1 cellular context compared by ENCODE assay signal in genomic region chr7:146115665-146116451, GRCh38.
A peak's percentile ranks its signal among the peaks of the same experiment; 100 is the strongest.
TF ChIP-seq lines count a peak whose summit lies in the region.

No MANE protein-coding gene starts in this region.

TF ChIP-seq in K562, 482 proteins besides CTCF, POLR2A, EP300 and RAD21 (continued from another document and continues in another):
- TF ChIP-seq RBM17 (IDR thresholded peaks at IDR 0.05; ENCODE audit: borderline replicate concordance, low read depth, low read length): no peak
- TF ChIP-seq, protein P1, sequence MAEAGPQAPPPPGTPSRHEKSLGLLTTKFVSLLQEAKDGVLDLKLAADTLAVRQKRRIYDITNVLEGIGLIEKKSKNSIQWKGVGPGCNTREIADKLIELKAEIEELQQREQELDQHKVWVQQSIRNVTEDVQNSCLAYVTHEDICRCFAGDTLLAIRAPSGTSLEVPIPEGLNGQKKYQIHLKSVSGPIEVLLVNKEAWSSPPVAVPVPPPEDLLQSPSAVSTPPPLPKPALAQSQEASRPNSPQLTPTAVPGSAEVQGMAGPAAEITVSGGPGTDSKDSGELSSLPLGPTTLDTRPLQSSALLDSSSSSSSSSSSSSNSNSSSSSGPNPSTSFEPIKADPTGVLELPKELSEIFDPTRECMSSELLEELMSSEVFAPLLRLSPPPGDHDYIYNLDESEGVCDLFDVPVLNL (CRISPR knock-in tag; IDR thresholded peaks at IDR 0.05; ENCODE audit: low read depth): 0 out of 2 replicates have a peak, but pooled peaks have one; percentile 8
- TF ChIP-seq TRIM25 (IDR thresholded peaks at IDR 0.05; ENCODE audit: borderline replicate concordance): no peak
- peak; percentile 90 for TF ChIP-seq DACH1 (IDR thresholded peaks at IDR 0.05; ENCODE audit: partially characterized antibody)
- no peak; the same call in 1 of the 2 replicates for TF ChIP-seq SMAD4 (CRISPR knock-in tag; conservative IDR thresholded peaks at IDR 0.05)
- TF ChIP-seq ELF2 (CRISPR knock-in tag; IDR thresholded peaks at IDR 0.05): no peak
- no peak for TF ChIP-seq TBL1XR1 (IDR thresholded peaks at IDR 0.05; ENCODE audit: low read length in 2 of 2)
- TF ChIP-seq ATF1 (CRISPR knock-in tag; IDR thresholded peaks at IDR 0.05): no peak
- TF ChIP-seq ATF1 (tag; IDR thresholded peaks at IDR 0.05): no peak
- TF ChIP-seq ZNF780A (CRISPR knock-in tag; IDR thresholded peaks at IDR 0.05): no peak
- peak in 1 of 2 experiments; percentile 66; a peak in 1 of 4 replicates for TF ChIP-seq FOXA3 (CRISPR knock-in tag; conservative IDR thresholded peaks at IDR 0.05 in 1 of 2, IDR thresholded peaks at IDR 0.05 in 1 of 2)
- TF ChIP-seq, protein P2, sequence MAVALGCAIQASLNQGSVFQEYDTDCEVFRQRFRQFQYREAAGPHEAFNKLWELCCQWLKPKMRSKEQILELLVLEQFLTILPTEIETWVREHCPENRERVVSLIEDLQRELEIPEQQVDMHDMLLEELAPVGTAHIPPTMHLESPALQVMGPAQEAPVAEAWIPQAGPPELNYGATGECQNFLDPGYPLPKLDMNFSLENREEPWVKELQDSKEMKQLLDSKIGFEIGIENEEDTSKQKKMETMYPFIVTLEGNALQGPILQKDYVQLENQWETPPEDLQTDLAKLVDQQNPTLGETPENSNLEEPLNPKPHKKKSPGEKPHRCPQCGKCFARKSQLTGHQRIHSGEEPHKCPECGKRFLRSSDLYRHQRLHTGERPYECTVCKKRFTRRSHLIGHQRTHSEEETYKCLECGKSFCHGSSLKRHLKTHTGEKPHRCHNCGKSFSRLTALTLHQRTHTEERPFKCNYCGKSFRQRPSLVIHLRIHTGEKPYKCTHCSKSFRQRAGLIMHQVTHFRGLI (CRISPR knock-in tag; IDR thresholded peaks at IDR 0.05): no peak
- TF ChIP-seq POLR2B (IDR thresholded peaks at IDR 0.05; ENCODE audit: low read depth, partially characterized antibody): no peak
- no peak for TF ChIP-seq ZNF699 (CRISPR knock-in tag; IDR thresholded peaks at IDR 0.05; ENCODE audit: insufficient replicate concordance)
- no peak for TF ChIP-seq ZNF175 (CRISPR knock-in tag; IDR thresholded peaks at IDR 0.05; ENCODE audit: low read depth)
- no peak for TF ChIP-seq HDAC3 (IDR thresholded peaks at IDR 0.05; ENCODE audit: borderline replicate concordance, partially characterized antibody)
- no peak for TF ChIP-seq TAL1 (IDR thresholded peaks at IDR 0.05)
- no peak for TF ChIP-seq MLLT1 (IDR thresholded peaks at IDR 0.05)
- no peak for TF ChIP-seq STAT6 (CRISPR knock-in tag; IDR thresholded peaks at IDR 0.05)
- peak; percentile 20; the same call in 1 of the 2 replicates for TF ChIP-seq CREM (IDR thresholded peaks at IDR 0.05; ENCODE audit: low read depth)
- TF ChIP-seq HCFC1 (IDR thresholded peaks at IDR 0.05; ENCODE audit: low read depth, low read length): no peak
- no peak for TF ChIP-seq SP2 (IDR thresholded peaks at IDR 0.05; ENCODE audit: extremely low read depth, low read depth, low read length, poor library complexity, severe bottlenecking)
- no peak for TF ChIP-seq ZNF23 (CRISPR knock-in tag; IDR thresholded peaks at IDR 0.05)
- no peak for TF ChIP-seq SMARCB1 (IDR thresholded peaks at IDR 0.05; ENCODE audit: insufficient read length, low read depth)
- TF ChIP-seq, protein P3, sequence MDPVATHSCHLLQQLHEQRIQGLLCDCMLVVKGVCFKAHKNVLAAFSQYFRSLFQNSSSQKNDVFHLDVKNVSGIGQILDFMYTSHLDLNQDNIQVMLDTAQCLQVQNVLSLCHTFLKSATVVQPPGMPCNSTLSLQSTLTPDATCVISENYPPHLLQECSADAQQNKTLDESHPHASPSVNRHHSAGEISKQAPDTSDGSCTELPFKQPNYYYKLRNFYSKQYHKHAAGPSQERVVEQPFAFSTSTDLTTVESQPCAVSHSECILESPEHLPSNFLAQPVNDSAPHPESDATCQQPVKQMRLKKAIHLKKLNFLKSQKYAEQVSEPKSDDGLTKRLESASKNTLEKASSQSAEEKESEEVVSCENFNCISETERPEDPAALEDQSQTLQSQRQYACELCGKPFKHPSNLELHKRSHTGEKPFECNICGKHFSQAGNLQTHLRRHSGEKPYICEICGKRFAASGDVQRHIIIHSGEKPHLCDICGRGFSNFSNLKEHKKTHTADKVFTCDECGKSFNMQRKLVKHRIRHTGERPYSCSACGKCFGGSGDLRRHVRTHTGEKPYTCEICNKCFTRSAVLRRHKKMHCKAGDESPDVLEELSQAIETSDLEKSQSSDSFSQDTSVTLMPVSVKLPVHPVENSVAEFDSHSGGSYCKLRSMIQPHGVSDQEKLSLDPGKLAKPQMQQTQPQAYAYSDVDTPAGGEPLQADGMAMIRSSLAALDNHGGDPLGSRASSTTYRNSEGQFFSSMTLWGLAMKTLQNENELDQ (CRISPR knock-in tag; IDR thresholded peaks at IDR 0.05; ENCODE audit: borderline replicate concordance): no peak
- TF ChIP-seq SRSF7 (optimal IDR thresholded peaks at IDR 0.05; ENCODE audit: low read depth, low read length): no peak
- peak; percentile 39 to 88; a peak in 3 of 4 replicates for TF ChIP-seq SIN3A (IDR thresholded peaks at IDR 0.05; ENCODE audit: borderline replicate concordance in 2 of 2, control insufficient read depth in 1 of 2, low read depth in 2 of 2, low read length in 2 of 2)
- TF ChIP-seq, protein P4, sequence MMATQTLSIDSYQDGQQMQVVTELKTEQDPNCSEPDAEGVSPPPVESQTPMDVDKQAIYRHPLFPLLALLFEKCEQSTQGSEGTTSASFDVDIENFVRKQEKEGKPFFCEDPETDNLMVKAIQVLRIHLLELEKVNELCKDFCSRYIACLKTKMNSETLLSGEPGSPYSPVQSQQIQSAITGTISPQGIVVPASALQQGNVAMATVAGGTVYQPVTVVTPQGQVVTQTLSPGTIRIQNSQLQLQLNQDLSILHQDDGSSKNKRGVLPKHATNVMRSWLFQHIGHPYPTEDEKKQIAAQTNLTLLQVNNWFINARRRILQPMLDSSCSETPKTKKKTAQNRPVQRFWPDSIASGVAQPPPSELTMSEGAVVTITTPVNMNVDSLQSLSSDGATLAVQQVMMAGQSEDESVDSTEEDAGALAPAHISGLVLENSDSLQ (IDR thresholded peaks at IDR 0.05): no peak
- TF ChIP-seq ZBTB5 (IDR thresholded peaks at IDR 0.05): no peak
- TF ChIP-seq IFI16 (CRISPR knock-in tag; IDR thresholded peaks at IDR 0.05): no peak
- peak; percentile 98 for TF ChIP-seq MIER1 (IDR thresholded peaks at IDR 0.05; ENCODE audit: low read depth)
- TF ChIP-seq ESRRA (IDR thresholded peaks at IDR 0.05; ENCODE audit: borderline replicate concordance, low read depth): no peak
- TF ChIP-seq MYC (IDR thresholded peaks at IDR 0.05; ENCODE audit: low read depth, low read length): no peak
- no peak for TF ChIP-seq MYC (CRISPR knock-in tag; IDR thresholded peaks at IDR 0.05; ENCODE audit: borderline replicate concordance, low read depth)
- TF ChIP-seq EHMT2 (IDR thresholded peaks at IDR 0.05): peak; percentile 97
- TF ChIP-seq, protein P5, sequence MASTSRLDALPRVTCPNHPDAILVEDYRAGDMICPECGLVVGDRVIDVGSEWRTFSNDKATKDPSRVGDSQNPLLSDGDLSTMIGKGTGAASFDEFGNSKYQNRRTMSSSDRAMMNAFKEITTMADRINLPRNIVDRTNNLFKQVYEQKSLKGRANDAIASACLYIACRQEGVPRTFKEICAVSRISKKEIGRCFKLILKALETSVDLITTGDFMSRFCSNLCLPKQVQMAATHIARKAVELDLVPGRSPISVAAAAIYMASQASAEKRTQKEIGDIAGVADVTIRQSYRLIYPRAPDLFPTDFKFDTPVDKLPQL (IDR thresholded peaks at IDR 0.05; ENCODE audit: extremely low read depth, insufficient read length): no peak
- TF ChIP-seq TOE1 (IDR thresholded peaks at IDR 0.05; ENCODE audit: borderline replicate concordance): 0 out of 2 replicates have a peak, but pooled peaks have one; percentile 22
- TF ChIP-seq TOE1 (CRISPR knock-in tag; IDR thresholded peaks at IDR 0.05; ENCODE audit: borderline replicate concordance, low read depth): no peak
- TF ChIP-seq RNF219 (CRISPR knock-in tag; IDR thresholded peaks at IDR 0.05): no peak
- no peak for TF ChIP-seq EWSR1 (IDR thresholded peaks at IDR 0.05; ENCODE audit: borderline replicate concordance, low read depth, partially characterized antibody)
- TF ChIP-seq, protein P6, sequence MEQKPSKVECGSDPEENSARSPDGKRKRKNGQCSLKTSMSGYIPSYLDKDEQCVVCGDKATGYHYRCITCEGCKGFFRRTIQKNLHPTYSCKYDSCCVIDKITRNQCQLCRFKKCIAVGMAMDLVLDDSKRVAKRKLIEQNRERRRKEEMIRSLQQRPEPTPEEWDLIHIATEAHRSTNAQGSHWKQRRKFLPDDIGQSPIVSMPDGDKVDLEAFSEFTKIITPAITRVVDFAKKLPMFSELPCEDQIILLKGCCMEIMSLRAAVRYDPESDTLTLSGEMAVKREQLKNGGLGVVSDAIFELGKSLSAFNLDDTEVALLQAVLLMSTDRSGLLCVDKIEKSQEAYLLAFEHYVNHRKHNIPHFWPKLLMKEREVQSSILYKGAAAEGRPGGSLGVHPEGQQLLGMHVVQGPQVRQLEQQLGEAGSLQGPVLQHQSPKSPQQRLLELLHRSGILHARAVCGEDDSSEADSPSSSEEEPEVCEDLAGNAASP (IDR thresholded peaks at IDR 0.05): no peak
- 0 out of 2 replicates have a peak, but pooled peaks have one; percentile 42 for TF ChIP-seq CXXC5 (CRISPR knock-in tag; IDR thresholded peaks at IDR 0.05)
